ENCODE assay signal across 1 cellular context in genomic region chr9:81535542-81536241, GRCh38.
TF ChIP-seq lines count a peak whose summit lies in the region.

No MANE protein-coding gene starts in this region.

TF ChIP-seq in HepG2, 621 proteins besides CTCF, POLR2A, EP300 and RAD21 (continued from another document and continues in another):
- TF ChIP-seq IRF9 (CRISPR knock-in tag; IDR thresholded peaks at IDR 0.05; ENCODE audit: borderline replicate concordance) (no peak), PAXIP1 (CRISPR knock-in tag; conservative IDR thresholded peaks at IDR 0.05) (peak; percentile 93), ZNF740 (CRISPR knock-in tag; IDR thresholded peaks at IDR 0.05) (no peak), POGK (CRISPR knock-in tag; conservative IDR thresholded peaks at IDR 0.05) (0 out of 2 replicates have a peak, but pooled peaks have one; percentile 49), ZNF468 (CRISPR knock-in tag; IDR thresholded peaks at IDR 0.05) (no peak), ZBTB42 (CRISPR knock-in tag; IDR thresholded peaks at IDR 0.05) (no peak), NFIC (IDR thresholded peaks at IDR 0.05; ENCODE audit: low read length) (peak; percentile 90), MEIS1 (CRISPR knock-in tag; IDR thresholded peaks at IDR 0.05; ENCODE audit: borderline replicate concordance) (peak; percentile 92), PITX1 (CRISPR knock-in tag; IDR thresholded peaks at IDR 0.05) (peak; percentile 99), HDAC2 (CRISPR knock-in tag; IDR thresholded peaks at IDR 0.05) (peak; percentile 98), ZNF619 (CRISPR knock-in tag; IDR thresholded peaks at IDR 0.05) (no peak), XBP1 (CRISPR knock-in tag; IDR thresholded peaks at IDR 0.05) (no peak), ZNF230 (CRISPR knock-in tag; IDR thresholded peaks at IDR 0.05) (no peak), XRCC5 (optimal IDR thresholded peaks at IDR 0.05; ENCODE audit: low read length) (no peak), TP53 (CRISPR knock-in tag; conservative IDR thresholded peaks at IDR 0.05) (peak; percentile 60; the same call in 1 of the 2 replicates), ZNF891 (CRISPR knock-in tag; IDR thresholded peaks at IDR 0.05) (no peak), ZNF503 (CRISPR knock-in tag; IDR thresholded peaks at IDR 0.05) (peak; percentile 96), ZNF678 (CRISPR knock-in tag; IDR thresholded peaks at IDR 0.05) (no peak), ZMYM4 (CRISPR knock-in tag; IDR thresholded peaks at IDR 0.05) (peak; percentile 75; the same call in 1 of the 2 replicates), AHDC1 (CRISPR knock-in tag; IDR thresholded peaks at IDR 0.05; ENCODE audit: borderline replicate concordance) (peak; percentile 97), ELF4 (CRISPR knock-in tag; IDR thresholded peaks at IDR 0.05; ENCODE audit: borderline replicate concordance) (no peak), SOX6 (IDR thresholded peaks at IDR 0.05) (no peak), SOX6 (CRISPR knock-in tag; IDR thresholded peaks at IDR 0.05) (peak; percentile 96), ZNF674 (CRISPR knock-in tag; IDR thresholded peaks at IDR 0.05; ENCODE audit: low read depth) (no peak), ZNF264 (CRISPR knock-in tag; IDR thresholded peaks at IDR 0.05) (no peak), E2F5 (CRISPR knock-in tag; conservative IDR thresholded peaks at IDR 0.05) (no peak), ZNF20 (CRISPR knock-in tag; IDR thresholded peaks at IDR 0.05) (no peak), TCF7L2 (IDR thresholded peaks at IDR 0.05; ENCODE audit: low read depth, low read length) (no peak), ZNF530 (CRISPR knock-in tag; IDR thresholded peaks at IDR 0.05; ENCODE audit: low read depth) (no peak), CENPX (CRISPR knock-in tag; IDR thresholded peaks at IDR 0.05) (no peak), ZNF274 (CRISPR knock-in tag; IDR thresholded peaks at IDR 0.05) (no peak), GATAD2A (CRISPR knock-in tag; IDR thresholded peaks at IDR 0.05) (peak; percentile 99), MYPOP (CRISPR knock-in tag; IDR thresholded peaks at IDR 0.05) (no peak; the same call in 1 of the 2 replicates), ZKSCAN8 (CRISPR knock-in tag; IDR thresholded peaks at IDR 0.05; ENCODE audit: borderline replicate concordance) (peak; percentile 89), REL (CRISPR knock-in tag; conservative IDR thresholded peaks at IDR 0.05) (no peak), KLF12 (CRISPR knock-in tag; IDR thresholded peaks at IDR 0.05; ENCODE audit: borderline replicate concordance) (no peak), SRSF1 (optimal IDR thresholded peaks at IDR 0.05; ENCODE audit: low read depth, low read length) (no peak), ZNF335 (CRISPR knock-in tag; IDR thresholded peaks at IDR 0.05) (0 out of 2 replicates have a peak, but pooled peaks have one; percentile 61), CHCHD3 (CRISPR knock-in tag; IDR thresholded peaks at IDR 0.05) (no peak), HOXD1 (CRISPR knock-in tag; IDR thresholded peaks at IDR 0.05) (peak; percentile 90), MEF2D (CRISPR knock-in tag; IDR thresholded peaks at IDR 0.05) (peak; percentile 51; the same call in 1 of the 2 replicates), PAX8 (CRISPR knock-in tag; IDR thresholded peaks at IDR 0.05; ENCODE audit: borderline replicate concordance) (no peak), ZNF136 (CRISPR knock-in tag; IDR thresholded peaks at IDR 0.05; ENCODE audit: low read depth) (no peak), MIER2 (CRISPR knock-in tag; IDR thresholded peaks at IDR 0.05) (peak; percentile 84), CSRNP2 (CRISPR knock-in tag; conservative IDR thresholded peaks at IDR 0.05; ENCODE audit: low read depth) (no peak), EZH2 (conservative IDR thresholded peaks at IDR 0.05; ENCODE audit: low read depth, low read length) (no peak), E2F1 (CRISPR knock-in tag; IDR thresholded peaks at IDR 0.05) (peak; percentile 33; the same call in 1 of the 2 replicates), NR2F2 (IDR thresholded peaks at IDR 0.05; ENCODE audit: borderline replicate concordance, low read depth) (peak; percentile 93), FIP1L1 (IDR thresholded peaks at IDR 0.05; ENCODE audit: borderline replicate concordance, insufficient read depth, low read depth, low read length) (no peak)
